9 cellular contexts compared by ENCODE assay signal in the genomic region with DNA sequence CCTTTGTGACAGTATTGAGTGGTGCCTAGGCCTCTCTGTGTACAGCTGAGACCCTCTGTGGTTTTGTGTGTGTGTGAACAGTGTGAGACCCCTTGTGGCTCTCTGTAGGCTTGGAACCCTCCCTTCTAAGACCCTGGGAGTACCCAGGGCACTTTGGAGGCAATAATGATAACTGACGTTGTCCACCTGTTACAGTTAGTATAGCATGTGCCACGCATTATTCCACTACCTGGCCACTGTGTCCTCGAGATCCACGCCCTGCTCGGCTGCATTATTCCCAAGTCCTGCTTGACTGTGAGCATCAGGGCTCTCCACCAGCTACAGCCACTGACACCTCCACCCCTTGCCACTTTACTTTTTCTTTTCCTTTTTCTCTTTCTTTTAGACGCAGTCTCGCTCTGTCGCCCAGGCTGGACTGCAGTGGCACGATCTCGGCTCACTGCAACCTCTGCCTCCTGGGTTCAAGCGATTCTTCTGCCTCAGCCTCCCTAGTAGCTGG. TPM values are rescaled to one million over a fixed set of nuclear protein-coding genes. Genes with fewer than 3 reads are reported as not detected.
DNase-seq lines count a peak whose midpoint lies in the region; ATAC-seq, FAIRE-seq and TF ChIP-seq lines count a peak whose summit lies in the region.
"Had no signal": no experiment of that assay in that cellular context is flagged by ENCODE, and none has a peak within 500 bp of the region (broad histone marks: within the 10 kb centered on the region; RNA-seq: fewer than 3 reads in every experiment).

No MANE protein-coding gene starts in this region.

- H3K27ac ChIP-seq in OCI-LY3 (ENCODE audit: low read length) (no peak overlapping the region), endothelial cell of umbilical vein (ENCODE audit: insufficient read depth, low read depth, low read length) (no peak overlapping the region), psoas muscle (peak overlapping the region; percentile 94)

- H3K4me3 ChIP-seq in GM12864 (ENCODE audit: low read depth, low read length), result peak overlapping the region; percentile 66
- no peak overlapping the region for H3K4me3 ChIP-seq in OCI-LY3 (ENCODE audit: low read length)
- no peak overlapping the region for H3K4me3 ChIP-seq in endothelial cell of umbilical vein (replicated peaks in 1 of 3; ENCODE audit: insufficient read depth in 1 of 3, low read depth in 1 of 3, low read length in 3 of 3)
- peak overlapping the region; percentile 94 for H3K4me3 ChIP-seq in psoas muscle

- ATAC-seq in psoas muscle (no peak), GM19455 (IDR thresholded peaks at IDR 0.05; ENCODE audit: unreplicated experiment) (no peak), HG03108 (IDR thresholded peaks at IDR 0.05; ENCODE audit: unreplicated experiment) (no peak)

- H3K4me1 ChIP-seq in OCI-LY3 (ENCODE audit: low read length) (peaks cover 17% of the 10 kb centered on the region; the same call in 1 of the 2 replicates), endothelial cell of umbilical vein (ENCODE audit: control insufficient read depth, extremely low read depth, insufficient read depth, low read length) (peaks cover 71% of the 10 kb centered on the region), psoas muscle (peaks cover 15% of the 10 kb centered on the region)

- no peaks in the 10 kb centered on the region for H3K9me1 ChIP-seq in endothelial cell of umbilical vein (replicated peaks; ENCODE audit: control insufficient read depth, extremely low read depth, insufficient read depth, low read length)

- no peak for TF ChIP-seq POLR2A in endothelial cell of umbilical vein (IDR thresholded peaks at IDR 0.05; ENCODE audit: low read depth, low read length)

- in situ Hi-C loops in G401 (cut with HindIII; ENCODE audit: low sequenced_read_pairs), result no loop called here

- H3K9me3 ChIP-seq in OCI-LY3 (ENCODE audit: insufficient read depth, low read length) (no peaks in the 10 kb centered on the region), endothelial cell of umbilical vein (replicated peaks; ENCODE audit: control insufficient read depth, insufficient read depth, low read length) (no peaks in the 10 kb centered on the region), psoas muscle (no peaks in the 10 kb centered on the region)

- dilution Hi-C loops in endothelial cell of umbilical vein (cut with MboI; ENCODE audit: extremely low pct_ligation_motif_present, low sequenced_read_pairs), result no loop called here

- no peak for DNase-seq in GM12864 (ENCODE audit: low read depth)
- DNase-seq in endothelial cell of umbilical vein (ENCODE audit: low read depth, low spot score), result no peak
- DNase-seq in psoas muscle, result peak in 1 of 2 donors; percentile 29
- DNase-seq in G401 (ENCODE audit: low spot score), result no peak

- no peak overlapping the region for H2AFZ ChIP-seq in OCI-LY3 (ENCODE audit: low read depth, low read length)
- no peak overlapping the region for H2AFZ ChIP-seq in endothelial cell of umbilical vein (ENCODE audit: low read depth, low read length)

- intact Hi-C loops in endothelial cell of umbilical vein (cut with micrococcal nuclease) (loop anchor here (10.0 kb wide), 1 partner anchor 77 kb away; a partner anchor contains a TSS), psoas muscle (cut with DNase I) (no loop called here)

- TF ChIP-seq CTCF in GM12864 (IDR thresholded peaks at IDR 0.05; ENCODE audit: low read depth, low read length, missing control alignments) (no peak), OCI-LY3 (IDR thresholded peaks at IDR 0.05; ENCODE audit: low read depth, low read length) (no peak), endothelial cell of umbilical vein (IDR thresholded peaks at IDR 0.05; ENCODE audit: extremely low read depth in 1 of 2, insufficient read depth in 1 of 2, low read depth in 1 of 2, low read length in 2 of 2) (no peak), psoas muscle (IDR thresholded peaks at IDR 0.05) (no peak)

- no peak overlapping the region for H3K9ac ChIP-seq in OCI-LY3 (ENCODE audit: low read length)
- no peak overlapping the region for H3K9ac ChIP-seq in endothelial cell of umbilical vein (replicated peaks; ENCODE audit: extremely low read depth, insufficient read depth, low read length)

- H3K4me2 ChIP-seq in OCI-LY3 (ENCODE audit: low read length) (peak overlapping the region; percentile 77), endothelial cell of umbilical vein (ENCODE audit: insufficient read depth, low read length) (peak overlapping the region; percentile 88)

- BruUV-seq in endothelial cell of umbilical vein (replicated peaks; lab: Mats Ljungman, UMichigan), result TSS peak; percentile 13

- H3K27me3 ChIP-seq in OCI-LY3 (ENCODE audit: low read depth, low read length), result no peaks in the 10 kb centered on the region
- H3K27me3 ChIP-seq in endothelial cell of umbilical vein (ENCODE audit: control insufficient read depth in 2 of 2, insufficient read depth in 2 of 2, low read length in 2 of 2), result no peaks in the 10 kb centered on the region
- no peaks in the 10 kb centered on the region for H3K27me3 ChIP-seq in psoas muscle (ENCODE audit: insufficient read depth in 3 of 3, low read length in 2 of 3)

- POLR2A ChIA-PET in endothelial cell of umbilical vein (lab: Charles Lee), result interaction anchor here (1.2 kb wide), 1 partner anchor 17 kb away, joined by 3 read pairs; no protein-coding TSS in a partner anchor

- WGBS in psoas muscle, 3 donors, result 84 to 90% (median 87%) methylated on average over 11 of the region's 11 CpGs

- H3K36me3 ChIP-seq in OCI-LY3 (replicated peaks; ENCODE audit: low read depth, low read length), result peaks cover 26% of the 10 kb centered on the region
- peaks cover 4% of the 10 kb centered on the region in 2 experiments for H3K36me3 ChIP-seq in endothelial cell of umbilical vein (ENCODE audit: control insufficient read depth in 2 of 2, extremely low read depth in 1 of 2, insufficient read depth in 2 of 2, low read length in 2 of 2)
- peaks cover 0 to 14% of the 10 kb centered on the region in 2 donors for H3K36me3 ChIP-seq in psoas muscle (ENCODE audit: insufficient read depth in 1 of 2, low read depth in 1 of 2)

- peaks cover 39% of the 10 kb centered on the region for H4K20me1 ChIP-seq in OCI-LY3 (ENCODE audit: insufficient read depth, low read length)
- H4K20me1 ChIP-seq in endothelial cell of umbilical vein (replicated peaks; ENCODE audit: control insufficient read depth, extremely low read depth, insufficient read depth, low read length), result no peaks in the 10 kb centered on the region

- H3K79me2 ChIP-seq in OCI-LY3 (ENCODE audit: low read length) (peaks cover 72% of the 10 kb centered on the region), endothelial cell of umbilical vein (ENCODE audit: control insufficient read depth, insufficient read depth, low read length) (peaks cover 51% of the 10 kb centered on the region)

- FAIRE-seq in endothelial cell of umbilical vein (lab: Jason Lieb, UNC), result no peak
- FAIRE-seq: H54 had no signal

- CTCF ChIA-PET in endothelial cell of umbilical vein (lab: Charles Lee), result interaction anchor here (1.2 to 4.4 kb wide), 4 partner anchors 11 to 35 kb away, joined by 3 to 40 read pairs (median 10); no protein-coding TSS in a partner anchor

RNA-seq across cellular contexts. Expression of a gene that starts 2.0 kb away (rescaled TPM):
- total RNA-seq in endothelial cell of umbilical vein (130 and 139 TPM in 2 replicates), psoas muscle (10 to 100 TPM; 36.3 to 55.0 (median 38.3) TPM)
- polyA plus RNA-seq in endothelial cell of umbilical vein (127 and 162 TPM in 2 replicates), psoas muscle (10 to 100 TPM; 15.6 to 33.4 (median 17.4) TPM)
- 104 and 137 TPM in 2 replicates for polyA plus RNA-seq in endothelial cell of umbilical vein (2011; cell fraction: cytosol; rRNA removed)
- 196 and 258 TPM in 2 replicates for polyA plus RNA-seq in endothelial cell of umbilical vein (2011; cell fraction: nucleus; rRNA removed)
- polyA plus RNA-seq in endothelial cell of umbilical vein (2012), result 73.2 and 107 TPM in 2 replicates
- 102 and 108 TPM in 2 replicates for polyA minus RNA-seq in endothelial cell of umbilical vein
- 30.2 TPM for polyA minus RNA-seq in endothelial cell of umbilical vein (2011; cell fraction: cytosol; rRNA and poly(A)+ RNA removed)
- 64.1 and 68.0 TPM in 2 replicates for polyA minus RNA-seq in endothelial cell of umbilical vein (2011; cell fraction: nucleus; rRNA and poly(A)+ RNA removed)
- 29.9 and 42.9 TPM in 2 replicates for total RNA-seq in G401 (2014; rRNA removed; shearing (Covaris generic))

RNA-seq across cellular contexts. Expression of a gene that starts 28.2 kb away (rescaled TPM):
- total RNA-seq in endothelial cell of umbilical vein, result 14.2 and 15.8 TPM in 2 replicates
- polyA plus RNA-seq in endothelial cell of umbilical vein, result 11.2 and 14.0 TPM in 2 replicates
- polyA plus RNA-seq in endothelial cell of umbilical vein (2011; cell fraction: cytosol; rRNA removed), result 9.9 and 12.4 TPM in 2 replicates
- polyA plus RNA-seq in endothelial cell of umbilical vein (2011; cell fraction: nucleus; rRNA removed), result 16.8 and 18.5 TPM in 2 replicates
- 11.0 and 13.7 TPM in 2 replicates for polyA plus RNA-seq in endothelial cell of umbilical vein (2012)
- polyA minus RNA-seq in endothelial cell of umbilical vein, result 10.0 and 10.2 TPM in 2 replicates
- polyA minus RNA-seq in endothelial cell of umbilical vein (2011; cell fraction: cytosol; rRNA and poly(A)+ RNA removed), result 0.20 TPM
- polyA minus RNA-seq in endothelial cell of umbilical vein (2011; cell fraction: nucleus; rRNA and poly(A)+ RNA removed), result 3.1 and 3.5 TPM in 2 replicates
- total RNA-seq in psoas muscle, result 100 to 1,000 TPM in 3 of 4 donors, 10 to 100 TPM in 1; 95.9 to 345 (median 218) TPM
- polyA plus RNA-seq in psoas muscle, result 100 to 1,000 TPM in 2 of 3 donors, 10 to 100 TPM in 1; 55.6 to 282 (median 248) TPM
- total RNA-seq in G401 (2014; rRNA removed; shearing (Covaris generic)), result 0.17 TPM in 1 of 2 replicates, not detected in the other

RNA-seq across cellular contexts. Expression of a gene that starts 38.1 kb away (rescaled TPM):
- total RNA-seq in endothelial cell of umbilical vein (19.6 and 19.8 TPM in 2 replicates), psoas muscle (1 to 10 TPM; 1.5 to 4.2 (median 2.0) TPM)
- polyA plus RNA-seq in endothelial cell of umbilical vein (10.9 and 11.3 TPM in 2 replicates), psoas muscle (1 to 10 TPM in 1 of 3 donors, under 1 TPM in 2; 0.83 to 1.3 (median 0.93) TPM)
- 10.2 and 11.7 TPM in 2 replicates for polyA plus RNA-seq in endothelial cell of umbilical vein (2011; cell fraction: cytosol; rRNA removed)
- polyA plus RNA-seq in endothelial cell of umbilical vein (2011; cell fraction: nucleus; rRNA removed), result 21.0 and 25.4 TPM in 2 replicates
- 9.5 and 9.8 TPM in 2 replicates for polyA plus RNA-seq in endothelial cell of umbilical vein (2012)
- 60.2 and 63.6 TPM in 2 replicates for polyA minus RNA-seq in endothelial cell of umbilical vein
- polyA minus RNA-seq in endothelial cell of umbilical vein (2011; cell fraction: cytosol; rRNA and poly(A)+ RNA removed), result 0.82 TPM
- 53.5 and 64.3 TPM in 2 replicates for polyA minus RNA-seq in endothelial cell of umbilical vein (2011; cell fraction: nucleus; rRNA and poly(A)+ RNA removed)
- 2.2 and 8.3 TPM in 2 replicates for total RNA-seq in G401 (2014; rRNA removed; shearing (Covaris generic))

RNA-seq across cellular contexts. Expression of a gene that starts 39.4 kb away (rescaled TPM):
- 0.23 TPM in 1 of 2 replicates, not detected in the other for total RNA-seq in endothelial cell of umbilical vein
- polyA plus RNA-seq in endothelial cell of umbilical vein, result 0.05 and 0.10 TPM in 2 replicates
- polyA plus RNA-seq in endothelial cell of umbilical vein (2011; cell fraction: cytosol; rRNA removed), result 0.04 TPM in 1 of 2 replicates, not detected in the other
- polyA plus RNA-seq in endothelial cell of umbilical vein (2011; cell fraction: nucleus; rRNA removed), result 0.21 and 0.31 TPM in 2 replicates
- polyA plus RNA-seq in endothelial cell of umbilical vein (2012), result not detected in 2 replicates
- 0.13 TPM in 1 of 2 replicates, not detected in the other for polyA minus RNA-seq in endothelial cell of umbilical vein
- polyA minus RNA-seq in endothelial cell of umbilical vein (2011; cell fraction: cytosol; rRNA and poly(A)+ RNA removed), result not detected
- polyA minus RNA-seq in endothelial cell of umbilical vein (2011; cell fraction: nucleus; rRNA and poly(A)+ RNA removed), result 0.29 TPM in 1 of 2 replicates, not detected in the other
- total RNA-seq in psoas muscle, result 10 to 100 TPM in 2 of 4 donors, 1 to 10 TPM in 2; 2.5 to 17.7 (median 8.1) TPM
- 10 to 100 TPM in 1 of 3 donors, 1 to 10 TPM in 2; 1.6 to 12.6 (median 5.2) TPM for polyA plus RNA-seq in psoas muscle
- not detected in 2 replicates for total RNA-seq in G401 (2014; rRNA removed; shearing (Covaris generic))
- polyA plus RNA-seq: fibroblast of lung had no signal

Comparison
In these comparisons a context has a peak if more than half of its experiments do, and no peak if none do; other contexts are left out.
1. H3K4me3 ChIP-seq: peak in GM12864 (single experiment) and psoas muscle (single experiment); none in OCI-LY3 (single experiment) and endothelial cell of umbilical vein (0 of 3).
2. RNA of a gene that starts 28.2 kb away (total RNA-seq): 95.9 to 345 TPM in psoas muscle and 14.2 to 15.8 TPM in endothelial cell of umbilical vein; 0.17 TPM in G401; every median in the first group is over 10 times any median in the second.